In genomic region chr2:172007372-172007771, GRCh38 we compare ENCODE assay signal across 35 cellular contexts.
"Had no signal": no experiment of that assay in that cellular context is flagged by ENCODE, and none has a peak within 500 bp of the region (broad histone marks: within the 10 kb centered on the region; RNA-seq: fewer than 3 reads in every experiment).

No MANE protein-coding gene starts in this region.

- H3K4me2 ChIP-seq: KMS-11 had no signal

- H3K27me3 ChIP-seq: MG63 had no signal

- H3K36me3 ChIP-seq: MG63 had no signal

- H3K4me3 ChIP-seq: MG63 had no signal

- H3K9me3 ChIP-seq: MG63 had no signal

- H3K27ac ChIP-seq: KMS-11 had no signal

- H3K9ac ChIP-seq: KMS-11 had no signal

- DNase-seq: Karpas-422, Kasumi-1, KG1, MG63, MM.1S, MV-4-11, NCI-H1048, NCI-H1092, NCI-H1092 treated with DMSO at 0.1 percent for 48 hours, NCI-H1105, NCI-H1105 treated with DMSO at 0.1 percent for 48 hours, NCI-H1417, NCI-H1417 treated with DMSO at 0.1 percent for 48 hours, NCI-H1436, NCI-H1436 treated with DMSO at 0.1 percent for 48 hours, NCI-H146, NCI-H1694, NCI-H1694 treated with DMSO at 0.1 percent for 48 hours, NCI-H187, NCI-H187 treated with DMSO at 0.1 percent for 48 hours, NCI-H1930, NCI-H2029, NCI-H2029 treated with DMSO at 0.1 percent for 48 hours, NCI-H2081, NCI-H2081 treated with DMSO at 0.1 percent for 48 hours, NCI-H2107, NCI-H2171, NCI-H2171 treated with DMSO at 0.1 percent for 48 hours, NCI-H2227 treated with DMSO at 0.1 percent for 48 hours, NCI-H226, NCI-H345, NCI-H446, NCI-H446 treated with DMSO at 0.1 percent for 48 hours, NCI-H510A had no signal
